24 cellular contexts compared by ENCODE assay signal in the genomic region with DNA sequence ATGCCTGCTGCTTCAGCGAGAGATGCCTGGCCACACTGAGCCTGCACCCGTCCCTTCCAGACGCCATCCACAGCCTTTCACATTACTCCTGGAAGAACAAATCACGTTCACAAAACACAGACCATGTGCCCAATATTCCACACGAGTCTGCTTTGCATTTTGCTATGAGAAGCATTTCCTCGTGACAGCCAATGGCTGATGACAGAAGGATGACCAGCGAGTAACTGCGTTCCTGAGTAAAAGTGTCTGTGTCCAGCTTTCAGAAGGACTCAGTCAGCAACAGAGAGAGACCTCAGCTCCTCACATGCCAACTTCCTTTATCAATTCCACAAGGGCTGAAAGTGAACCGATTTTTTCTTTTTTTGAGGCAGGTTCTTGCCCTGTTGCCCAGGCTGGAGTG. TPM values are rescaled to one million over a fixed set of nuclear protein-coding genes. Genes with fewer than 3 reads are reported as not detected.
"Had no signal": no experiment of that assay in that cellular context is flagged by ENCODE, and none has a peak within 500 bp of the region (broad histone marks: within the 10 kb centered on the region; RNA-seq: fewer than 3 reads in every experiment).

No MANE protein-coding gene starts in this region.

- H3K36me3 ChIP-seq: adrenal gland, ascending aorta, brain microvascular endothelial cell, esophagus muscularis mucosa, gastroesophageal sphincter, right lobe of liver, tibial artery had no signal

- H3K27ac Mint-ChIP-seq: activated CD4-positive, alpha-beta T cell treated with anti-CD3 and anti-CD28 coated beads for 36 hours; activated naive CD8-positive, alpha-beta T cell; activated T-cell treated with anti-CD3 and anti-CD28 coated beads, Interleukin-2, amount 50 U/mL, for 24 hours; stimulated activated naive CD8-positive, alpha-beta T cell treated with anti-CD3 and anti-CD28 coated beads, Interleukin-15, Interleukin-2, amounts not matched to agents 100 ng/mL and 50 ng/mL, for 24 hours had no signal

- H3K27me3 ChIP-seq: adrenal gland, ascending aorta, brain microvascular endothelial cell, esophagus muscularis mucosa, gastroesophageal sphincter, right lobe of liver, tibial artery had no signal

- H3K27ac ChIP-seq: adrenal gland, ascending aorta, brain microvascular endothelial cell, esophagus muscularis mucosa, gastroesophageal sphincter, right lobe of liver, skin epidermis, tibial artery had no signal

- ATAC-seq: activated CD4-positive, alpha-beta T cell treated with anti-CD3 and anti-CD28 coated beads for 36 hours; gastroesophageal sphincter; right lobe of liver had no signal

- H3K9me3 Mint-ChIP-seq: activated T-cell treated with anti-CD3 and anti-CD28 coated beads, Interleukin-2, amount 50 U/mL, for 24 hours; nephron; stimulated activated naive CD8-positive, alpha-beta T cell treated with anti-CD3 and anti-CD28 coated beads, Interleukin-15, Interleukin-2, amounts not matched to agents 100 ng/mL and 50 ng/mL, for 24 hours had no signal

- H3K4me3 ChIP-seq: adrenal gland, ascending aorta, esophagus muscularis mucosa, gastroesophageal sphincter, right lobe of liver, skin epidermis, tibial artery had no signal

- H3K4me1 ChIP-seq: adrenal gland, ascending aorta, esophagus muscularis mucosa, gastroesophageal sphincter, tibial artery had no signal

- H3K36me3 Mint-ChIP-seq: activated naive CD8-positive, alpha-beta T cell had no signal

- DNase-seq: activated CD4-positive, alpha-beta T cell treated with anti-CD3 and anti-CD28 coated beads for 36 hours; activated CD4-positive, alpha-beta T cell treated with anti-CD3 and anti-CD28 coated beads, Interleukin-2, amount 50 U/mL, for 4 hours; activated CD8-positive, alpha-beta memory T cell treated with anti-CD3 and anti-CD28 coated beads for 24 hours; activated CD8-positive, alpha-beta memory T cell treated with anti-CD3 and anti-CD28 coated beads, Interleukin-2, amount 50 U/mL, for 4 hours; activated gamma-delta T cell; adrenal gland; brain microvascular endothelial cell; central memory CD4-positive, alpha-beta T cell; effector memory CD4-positive, alpha-beta T cell; hypothalamus; nucleus accumbens; stimulated activated CD4-positive, alpha-beta T cell treated with anti-CD3 and anti-CD28 coated beads, Interleukin-1b, Interleukin-23, amount 100 ng/mL, for 48 hours; substantia nigra; T-helper 9 cell had no signal

- H3K4me3 Mint-ChIP-seq: activated CD4-positive, alpha-beta T cell treated with anti-CD3 and anti-CD28 coated beads for 36 hours; activated naive CD8-positive, alpha-beta T cell; activated T-cell treated with anti-CD3 and anti-CD28 coated beads, Interleukin-2, amount 50 U/mL, for 24 hours; nephron; stimulated activated naive CD8-positive, alpha-beta T cell treated with anti-CD3 and anti-CD28 coated beads, Interleukin-15, Interleukin-2, amounts not matched to agents 100 ng/mL and 50 ng/mL, for 24 hours had no signal

- H3K9me3 ChIP-seq: adrenal gland, ascending aorta, esophagus muscularis mucosa, gastroesophageal sphincter, right lobe of liver, tibial artery had no signal

- H3K4me1 Mint-ChIP-seq: activated CD4-positive, alpha-beta T cell treated with anti-CD3 and anti-CD28 coated beads for 36 hours had no signal

- H3K27me3 Mint-ChIP-seq: activated CD4-positive, alpha-beta T cell treated with anti-CD3 and anti-CD28 coated beads for 36 hours; activated naive CD8-positive, alpha-beta T cell; activated T-cell treated with anti-CD3 and anti-CD28 coated beads, Interleukin-2, amount 50 U/mL, for 24 hours; stimulated activated naive CD8-positive, alpha-beta T cell treated with anti-CD3 and anti-CD28 coated beads, Interleukin-15, Interleukin-2, amounts not matched to agents 100 ng/mL and 50 ng/mL, for 24 hours had no signal

RNA-seq across cellular contexts. Expression of a gene that starts 19.5 kb away (rescaled TPM):
- total RNA-seq: ascending aorta had no signal
